14 cellular contexts compared by ENCODE assay signal in the genomic region with DNA sequence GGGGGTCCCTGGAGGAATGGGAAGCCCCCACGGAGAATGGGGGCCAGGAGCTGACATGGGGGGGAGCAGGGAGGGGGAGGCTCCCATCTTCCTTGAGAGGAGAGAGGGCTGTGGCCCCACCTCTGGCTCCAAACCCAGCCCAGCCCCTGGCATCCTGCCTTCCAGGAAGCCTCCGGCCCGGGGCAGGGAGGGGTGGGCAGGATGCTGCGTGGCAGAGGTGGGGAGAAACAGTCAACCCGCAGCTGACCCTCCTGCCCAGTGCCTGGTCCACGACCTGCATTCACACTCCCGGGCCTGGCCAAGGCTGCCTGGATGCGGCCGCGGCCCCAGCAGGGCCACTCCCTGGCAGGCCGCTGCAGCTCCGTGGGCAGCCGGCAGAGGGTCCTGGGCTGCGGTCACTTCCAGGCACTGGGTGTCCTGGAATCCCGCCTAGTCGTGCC. TPM values are rescaled to one million over a fixed set of nuclear protein-coding genes. Genes with fewer than 3 reads are reported as not detected.
DNase-seq lines count a peak whose midpoint lies in the region; ATAC-seq and TF ChIP-seq lines count a peak whose summit lies in the region.
"Had no signal": no experiment of that assay in that cellular context is flagged by ENCODE, and none has a peak within 500 bp of the region (broad histone marks: within the 10 kb centered on the region; RNA-seq: fewer than 3 reads in every experiment).

No MANE protein-coding gene starts in this region.

- peak overlapping the region; percentile 69 to 82 (median 75) for H3K27ac ChIP-seq in upper lobe of left lung
- H3K27ac ChIP-seq: A549 had no signal

- no peaks in the 10 kb centered on the region for H3K9me3 Mint-ChIP-seq in activated CD4-positive, alpha-beta memory T cell treated with anti-CD3 and anti-CD28 coated beads, Interleukin-2, amount 10 ng/mL, durations not matched to agents 7 days and 5 days
- no peaks in the 10 kb centered on the region for H3K9me3 Mint-ChIP-seq in activated CD4-positive, alpha-beta memory T cell treated with anti-CD3 and anti-CD28 coated beads for 36 hours
- no peaks in the 10 kb centered on the region for H3K9me3 Mint-ChIP-seq in nephron
- H3K9me3 Mint-ChIP-seq: activated B cell treated with CpG ODN at 0.5 μM for 24 hours; activated T-helper 2 cell treated with anti-CD3 and anti-CD28 coated beads, Interferon-gamma antibody, Interleukin-2, Interleukin-4, amounts not matched to agents 10 μg/mL and 5 μg/mL and 100 μg/mL, durations not matched to agents 14 hours and 24 hours and 36 hours had no signal

- TF ChIP-seq CTCF in epithelial cell of proximal tubule (conservative IDR thresholded peaks at IDR 0.05; ENCODE audit: low read depth, low read length) (peak; percentile 28), nephron (IDR thresholded peaks at IDR 0.05; ENCODE audit: unreplicated experiment in 3 of 3) (no peak), upper lobe of left lung (IDR thresholded peaks at IDR 0.05) (peak in 4 of 6 experiments; percentile 22 to 73 (median 47)), GM10266 (IDR thresholded peaks at IDR 0.05; ENCODE audit: control insufficient read depth, insufficient read depth, low read depth, missing control alignments) (no peak)

- peaks cover 0 to 34% (median 22%) of the 10 kb centered on the region in 4 donors for H3K27me3 ChIP-seq in upper lobe of left lung

- peaks cover 25 to 40% (median 31%) of the 10 kb centered on the region in 4 donors for H3K4me1 ChIP-seq in upper lobe of left lung

- intact Hi-C loops in activated CD4-positive, alpha-beta memory T cell treated with anti-CD3 and anti-CD28 coated beads for 36 hours (cut with micrococcal nuclease): loop anchor here (5.0 kb wide), 1 partner anchor 895 kb away; the partner anchor contains the start of gene FAM53A

- 37 to 46% methylated on average over 5 to 14 of the region's 16 CpGs for whole genome bisulfite sequencing in upper lobe of left lung, 2 donors

- no peak for TF ChIP-seq POLR2A in upper lobe of left lung (IDR thresholded peaks at IDR 0.05)

- H3K27ac Mint-ChIP-seq in activated CD4-positive, alpha-beta memory T cell treated with anti-CD3 and anti-CD28 coated beads, Interleukin-2, amount 10 ng/mL, durations not matched to agents 7 days and 5 days: no peak overlapping the region
- H3K27ac Mint-ChIP-seq in activated CD4-positive, alpha-beta memory T cell treated with anti-CD3 and anti-CD28 coated beads for 36 hours: no peak overlapping the region
- H3K27ac Mint-ChIP-seq in nephron: peak overlapping the region in 1 of 3 experiments; percentile 68
- H3K27ac Mint-ChIP-seq: activated B cell treated with CpG ODN at 0.5 μM for 24 hours; activated T-helper 2 cell treated with anti-CD3 and anti-CD28 coated beads, Interferon-gamma antibody, Interleukin-2, Interleukin-4, amounts not matched to agents 10 μg/mL and 5 μg/mL and 100 μg/mL, durations not matched to agents 14 hours and 24 hours and 36 hours had no signal

- POLR2A ChIA-PET in activated CD4-positive, alpha-beta memory T cell treated with anti-CD3 and anti-CD28 coated beads, Interleukin-2, amount 10 ng/mL, durations not matched to agents 7 days and 5 days (lab: Charles Lee): interaction anchor here (1.0 kb wide), 1 partner anchor 12 kb away, joined by 5 read pairs; no protein-coding TSS in a partner anchor
- POLR2A ChIA-PET in activated CD4-positive, alpha-beta memory T cell treated with anti-CD3 and anti-CD28 coated beads for 36 hours (lab: Charles Lee): no interaction called here

- no peaks in the 10 kb centered on the region for H3K36me3 ChIP-seq in upper lobe of left lung

- peak; percentile 52 for DNase-seq in activated CD4-positive, alpha-beta memory T cell treated with anti-CD3 and anti-CD28 coated beads, Interleukin-2, amount 10 ng/mL, durations not matched to agents 7 days and 5 days
- DNase-seq in activated CD4-positive, alpha-beta memory T cell treated with anti-CD3 and anti-CD28 coated beads for 36 hours: no peak
- DNase-seq in epithelial cell of proximal tubule (ENCODE audit: low read depth) (no peak), upper lobe of left lung (peak in 1 of 2 donors; percentile 82), GM10266 (ENCODE audit: extremely low spot score) (no peak)
- no peak for DNase-seq in activated CD8-positive, alpha-beta memory T cell treated with anti-CD3 and anti-CD28 coated beads for 24 hours
- DNase-seq: activated B cell treated with CpG ODN at 0.5 μM for 24 hours; NCI-H748 treated with DMSO at 0.1 percent for 48 hours; stimulated activated CD4-positive, alpha-beta T cell treated with anti-CD3 and anti-CD28 coated beads, Interleukin-4, amount 100 ng/mL, for 4 hours had no signal

- H3K4me3 ChIP-seq in epithelial cell of proximal tubule (ENCODE audit: low read depth, low read length) (no peak overlapping the region), upper lobe of left lung (peak overlapping the region; percentile 18 to 53 (median 44))
- H3K4me3 ChIP-seq: A549 had no signal

- peaks cover 35% of the 10 kb centered on the region for H3K4me1 Mint-ChIP-seq in activated CD4-positive, alpha-beta memory T cell treated with anti-CD3 and anti-CD28 coated beads, Interleukin-2, amount 10 ng/mL, durations not matched to agents 7 days and 5 days
- peaks cover 19% of the 10 kb centered on the region for H3K4me1 Mint-ChIP-seq in activated CD4-positive, alpha-beta memory T cell treated with anti-CD3 and anti-CD28 coated beads for 36 hours (ENCODE audit: low read depth)
- peaks cover 12% of the 10 kb centered on the region for H3K4me1 Mint-ChIP-seq in nephron

- ATAC-seq in upper lobe of left lung (ENCODE audit: low FRiP score in 2 of 2) (no peak), GM21360 (IDR thresholded peaks at IDR 0.05; ENCODE audit: unreplicated experiment) (no peak)

- CTCF ChIA-PET in activated CD4-positive, alpha-beta memory T cell treated with anti-CD3 and anti-CD28 coated beads, Interleukin-2, amount 10 ng/mL, durations not matched to agents 7 days and 5 days (lab: Charles Lee): no interaction called here
- CTCF ChIA-PET in activated CD4-positive, alpha-beta memory T cell treated with anti-CD3 and anti-CD28 coated beads for 36 hours (lab: Charles Lee): no interaction called here

- no peaks in the 10 kb centered on the region for H3K9me3 ChIP-seq in upper lobe of left lung
- H3K9me3 ChIP-seq: A549 had no signal

- no peak overlapping the region for H3K4me3 Mint-ChIP-seq in activated CD4-positive, alpha-beta memory T cell treated with anti-CD3 and anti-CD28 coated beads, Interleukin-2, amount 10 ng/mL, durations not matched to agents 7 days and 5 days
- H3K4me3 Mint-ChIP-seq in activated CD4-positive, alpha-beta memory T cell treated with anti-CD3 and anti-CD28 coated beads for 36 hours: no peak overlapping the region
- H3K4me3 Mint-ChIP-seq in nephron: peak overlapping the region; percentile 55 to 80 (median 74)
- H3K4me3 Mint-ChIP-seq: activated B cell treated with CpG ODN at 0.5 μM for 24 hours had no signal

- peaks cover 3% of the 10 kb centered on the region for H3K36me3 Mint-ChIP-seq in activated CD4-positive, alpha-beta memory T cell treated with anti-CD3 and anti-CD28 coated beads, Interleukin-2, amount 10 ng/mL, durations not matched to agents 7 days and 5 days (ENCODE audit: low read depth)
- H3K36me3 Mint-ChIP-seq in activated CD4-positive, alpha-beta memory T cell treated with anti-CD3 and anti-CD28 coated beads for 36 hours: no peaks in the 10 kb centered on the region
- no peaks in the 10 kb centered on the region for H3K36me3 Mint-ChIP-seq in nephron (ENCODE audit: low read depth)

- no peak for TF ChIP-seq EP300 in upper lobe of left lung (IDR thresholded peaks at IDR 0.05)

- H3K27me3 Mint-ChIP-seq in activated CD4-positive, alpha-beta memory T cell treated with anti-CD3 and anti-CD28 coated beads, Interleukin-2, amount 10 ng/mL, durations not matched to agents 7 days and 5 days: peaks cover 24% of the 10 kb centered on the region
- peaks cover 31% of the 10 kb centered on the region for H3K27me3 Mint-ChIP-seq in activated CD4-positive, alpha-beta memory T cell treated with anti-CD3 and anti-CD28 coated beads for 36 hours
- peaks cover 41% of the 10 kb centered on the region for H3K27me3 Mint-ChIP-seq in nephron (ENCODE audit: low read depth)

RNA-seq across cellular contexts. Expression of gene CPLX1, which starts 39.0 kb away (rescaled TPM):
- total RNA-seq in activated CD4-positive, alpha-beta memory T cell treated with anti-CD3 and anti-CD28 coated beads, Interleukin-2, amount 10 ng/mL, durations not matched to agents 7 days and 5 days: 1 to 10 TPM; 2.5 to 3.0 TPM
- total RNA-seq in activated CD4-positive, alpha-beta memory T cell treated with anti-CD3 and anti-CD28 coated beads for 36 hours: under 1 TPM; 0.43 to 0.61 TPM
- 0.81 TPM in 1 of 2 replicates, not detected in the other for total RNA-seq in epithelial cell of proximal tubule
- total RNA-seq in upper lobe of left lung: 1 to 10 TPM in 5 of 6 donors, under 1 TPM in 1; 0.61 to 4.2 (median 1.8) TPM
- total RNA-seq: activated B cell treated with CpG ODN at 0.5 μM for 24 hours, osteocyte had no signal

Comparison
In these comparisons a context has a peak if more than half of its experiments do, and no peak if none do; other contexts are left out.
1. H3K4me3 Mint-ChIP-seq: peak in nephron (3 of 3); none in activated CD4-positive, alpha-beta memory T cell treated with anti-CD3 and anti-CD28 coated beads, Interleukin-2, amount 10 ng/mL, durations not matched to agents 7 days and 5 days (single experiment) and activated CD4-positive, alpha-beta memory T cell treated with anti-CD3 and anti-CD28 coated beads for 36 hours (single experiment).
2. CTCF ChIP-seq: peak in epithelial cell of proximal tubule (single experiment) and upper lobe of left lung (4 of 6); none in nephron (0 of 3) and GM10266 (single experiment).